Comparison of ENCODE assay signal across 14 cellular contexts in genomic region chr3:175208316-175208715, GRCh38.
DNase-seq lines count a peak whose midpoint lies in the region; ATAC-seq and TF ChIP-seq lines count a peak whose summit lies in the region.
"Had no signal": no experiment of that assay in that cellular context is flagged by ENCODE, and none has a peak within 500 bp of the region (broad histone marks: within the 10 kb centered on the region; RNA-seq: fewer than 3 reads in every experiment).

No MANE protein-coding gene starts in this region.

- H3K14ac ChIP-seq in mesenchymal stem cell (ENCODE audit: low read length in 2 of 2): no peak overlapping the region

- peak overlapping the region in 1 of 2 experiments; percentile 73 for H2BK12ac ChIP-seq in mesenchymal stem cell (ENCODE audit: low read length in 2 of 2)

- no peak overlapping the region for H2BK15ac ChIP-seq in mesenchymal stem cell (ENCODE audit: low read depth, poor library complexity, severe bottlenecking)

- peaks cover 1% of the 10 kb centered on the region; the same call in 1 of the 2 replicates for H3K27me3 Mint-ChIP-seq in HFFc6 (ENCODE audit: insufficient read depth)
- no peaks in the 10 kb centered on the region for H3K27me3 Mint-ChIP-seq in endothelial cell (ENCODE audit: unreplicated experiment)
- H3K27me3 Mint-ChIP-seq: activated CD8-positive, alpha-beta T cell treated with anti-CD3 and anti-CD28 coated beads for 36 hours had no signal

- H3K18ac ChIP-seq in mesenchymal stem cell (ENCODE audit: low read depth in 1 of 2, low read length in 2 of 2): peak overlapping the region; percentile 54 to 75

- no peak overlapping the region for H3K23ac ChIP-seq in mesenchymal stem cell (ENCODE audit: low read length in 2 of 2)

- H4K91ac ChIP-seq in mesenchymal stem cell (ENCODE audit: low read length): no peak overlapping the region

- no peak overlapping the region for H3K4me2 ChIP-seq in mesenchymal stem cell (ENCODE audit: low read length, poor library complexity, severe bottlenecking)

- no peaks in the 10 kb centered on the region for H3K79me1 ChIP-seq in mesenchymal stem cell (replicated peaks; ENCODE audit: low read length, poor library complexity, severe bottlenecking)

- ATAC-seq in HG03280 (IDR thresholded peaks at IDR 0.05; ENCODE audit: unreplicated experiment) (no peak), HG02798 (IDR thresholded peaks at IDR 0.05; ENCODE audit: poor library complexity, unreplicated experiment) (no peak)
- ATAC-seq: activated CD8-positive, alpha-beta T cell treated with anti-CD3 and anti-CD28 coated beads for 36 hours; gastroesophageal sphincter had no signal

- 84% methylated on average over 3 of the region's 5 CpGs for WGBS in mesenchymal stem cell

- H2AK5ac ChIP-seq in mesenchymal stem cell (ENCODE audit: low read length, severe bottlenecking): no peak overlapping the region

- peak overlapping the region; percentile 29 for H2AFZ ChIP-seq in mesenchymal stem cell (ENCODE audit: low read depth, low read length)

- peak overlapping the region in 1 of 2 experiments; percentile 51 for H3K4ac ChIP-seq in mesenchymal stem cell (ENCODE audit: low read depth in 1 of 2, low read length in 2 of 2)

- H3K9ac ChIP-seq in mesenchymal stem cell (ENCODE audit: low read length): no peak overlapping the region

- H3K4me1 ChIP-seq in mesenchymal stem cell (ENCODE audit: control insufficient read depth, insufficient read depth, low read depth, low read length) (no peaks in the 10 kb centered on the region), SJCRH30 (no peaks in the 10 kb centered on the region; the same call in 1 of the 2 replicates)
- H3K4me1 ChIP-seq: gastroesophageal sphincter had no signal

- no peak overlapping the region for H3K27ac ChIP-seq in mesenchymal stem cell (ENCODE audit: low read length, poor library complexity, severe bottlenecking)
- H3K27ac ChIP-seq in SJCRH30: no peak overlapping the region
- H3K27ac ChIP-seq: gastroesophageal sphincter, suprapubic skin had no signal

- H3K27ac Mint-ChIP-seq in HFFc6 (peak overlapping the region; percentile 62), endothelial cell (ENCODE audit: unreplicated experiment) (no peak overlapping the region)
- H3K27ac Mint-ChIP-seq: activated CD8-positive, alpha-beta T cell treated with anti-CD3 and anti-CD28 coated beads for 36 hours had no signal

- DNase-seq in C1 segment of cervical spinal cord (lab: John Stamatoyannopoulos, UW) (peak in 11 of 14 donors; percentile 2 to 67 (median 10)), HFFc6 (peak; percentile 23), choroid plexus epithelial cell (ENCODE audit: low read depth) (peak; percentile 63), mesenchymal stem cell (peak; percentile 33), SJCRH30 (no peak), endothelial cell (ENCODE audit: low spot score) (no peak)
- DNase-seq: activated CD8-positive, alpha-beta T cell treated with anti-CD3 and anti-CD28 coated beads for 36 hours; kidney; NCI-H2029 treated with DMSO at 0.1 percent for 48 hours; NK-92 treated with Interleukin-12 subunit alpha and Interleukin-12 subunit beta, amount 100 ng/mL, for 24 hours had no signal

- H2BK5ac ChIP-seq in mesenchymal stem cell (ENCODE audit: low read depth, low read length, poor library complexity, severe bottlenecking): no peak overlapping the region

- H2BK120ac ChIP-seq in mesenchymal stem cell (ENCODE audit: low read depth, low read length): no peak overlapping the region

- peaks cover 25% of the 10 kb centered on the region; the same call in 1 of the 2 replicates for H3K36me3 Mint-ChIP-seq in HFFc6 (ENCODE audit: low read depth)
- H3K36me3 Mint-ChIP-seq in endothelial cell (ENCODE audit: low read depth, unreplicated experiment): no peaks in the 10 kb centered on the region

- H3K9me3 ChIP-seq in mesenchymal stem cell (ENCODE audit: control insufficient read depth, low read length) (no peaks in the 10 kb centered on the region), SJCRH30 (replicated peaks) (no peaks in the 10 kb centered on the region)
- H3K9me3 ChIP-seq: suprapubic skin had no signal

- no peaks in the 10 kb centered on the region for H3K27me3 ChIP-seq in mesenchymal stem cell (ENCODE audit: control insufficient read depth in 1 of 2, insufficient read depth in 1 of 2, low read length in 2 of 2)
- H3K27me3 ChIP-seq in SJCRH30: no peaks in the 10 kb centered on the region
- H3K27me3 ChIP-seq: gastroesophageal sphincter, suprapubic skin had no signal

- H3K4me3 ChIP-seq in choroid plexus epithelial cell (ENCODE audit: low read depth, low read length) (no peak overlapping the region), mesenchymal stem cell (ENCODE audit: insufficient read depth in 1 of 2, low read depth in 1 of 2, low read length in 2 of 2) (no peak overlapping the region), SJCRH30 (no peak overlapping the region)
- H3K4me3 ChIP-seq: gastroesophageal sphincter, suprapubic skin had no signal

- H4K8ac ChIP-seq in mesenchymal stem cell (ENCODE audit: low read length): peak overlapping the region; percentile 80

- H3K9me3 Mint-ChIP-seq in HFFc6: peaks cover 15% of the 10 kb centered on the region; the same call in 1 of the 2 replicates
- no peaks in the 10 kb centered on the region for H3K9me3 Mint-ChIP-seq in endothelial cell (ENCODE audit: unreplicated experiment)

- TF ChIP-seq CTCF in HFFc6 (IDR thresholded peaks at IDR 0.05) (no peak), choroid plexus epithelial cell (conservative IDR thresholded peaks at IDR 0.05; ENCODE audit: low read depth, low read length) (no peak), endothelial cell (IDR thresholded peaks at IDR 0.05; ENCODE audit: unreplicated experiment) (no peak)

- H3K4me1 Mint-ChIP-seq in HFFc6 (ENCODE audit: low read depth) (peaks cover 35% of the 10 kb centered on the region), endothelial cell (ENCODE audit: unreplicated experiment) (peaks cover 2% of the 10 kb centered on the region)

- H3K36me3 ChIP-seq in mesenchymal stem cell (ENCODE audit: control insufficient read depth in 1 of 2, insufficient read depth in 2 of 2, low read depth in 1 of 2, low read length in 2 of 2) (no peaks in the 10 kb centered on the region), SJCRH30 (no peaks in the 10 kb centered on the region)
- H3K36me3 ChIP-seq: gastroesophageal sphincter, suprapubic skin had no signal

- H3K4me3 Mint-ChIP-seq in HFFc6: peak overlapping the region; percentile 60; the same call in 1 of the 2 replicates
- H3K4me3 Mint-ChIP-seq in endothelial cell (ENCODE audit: unreplicated experiment): no peak overlapping the region
- H3K4me3 Mint-ChIP-seq: activated CD8-positive, alpha-beta T cell treated with anti-CD3 and anti-CD28 coated beads for 36 hours had no signal

Comparison
In these comparisons a context has a peak if more than half of its experiments do, and no peak if none do; other contexts are left out.
1. DNase-seq: peak in C1 segment of cervical spinal cord (11 of 14), HFFc6 (single experiment), choroid plexus epithelial cell (single experiment) and mesenchymal stem cell (single experiment); none in SJCRH30 (0 of 2) and endothelial cell (single experiment).